9 cellular contexts compared by ENCODE assay signal in the genomic region with DNA sequence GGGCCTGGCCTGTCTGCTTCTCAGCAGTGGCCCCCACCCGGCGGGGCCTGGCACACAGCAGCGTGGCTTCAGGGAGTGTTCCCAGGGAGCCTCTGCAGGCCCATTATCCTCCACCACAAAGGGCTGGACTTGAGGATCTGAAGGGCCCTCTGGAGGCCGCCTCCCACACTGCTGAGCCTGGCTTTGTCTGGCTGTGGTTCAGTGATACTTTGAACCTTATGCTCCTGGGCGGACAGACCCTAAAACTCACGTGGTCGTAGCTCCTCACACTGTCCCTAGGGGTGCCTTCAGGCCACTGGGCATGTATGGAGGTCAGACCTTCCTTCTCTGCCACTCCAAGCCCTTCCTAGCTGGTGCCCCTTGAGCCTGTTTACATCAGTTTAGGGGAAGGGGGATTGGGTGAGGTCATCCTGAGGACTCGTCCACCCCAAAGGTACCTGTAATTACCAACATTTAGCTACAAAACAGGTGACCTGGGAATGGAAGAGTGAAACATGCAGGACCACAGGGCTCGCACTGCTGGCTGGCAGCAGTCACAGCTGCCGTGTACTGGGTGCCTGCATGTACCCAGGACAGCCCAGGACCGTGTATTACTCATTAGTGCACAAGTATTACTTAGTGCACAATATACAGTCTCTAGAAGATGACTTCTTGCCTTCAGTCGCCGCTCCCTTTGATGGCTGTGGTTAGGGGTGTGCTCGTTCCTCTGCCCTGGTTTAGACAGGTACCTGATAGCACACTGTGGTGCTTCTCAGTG. TPM values are rescaled to one million over a fixed set of nuclear protein-coding genes. Genes with fewer than 3 reads are reported as not detected.
DNase-seq lines count a peak whose midpoint lies in the region; ATAC-seq, FAIRE-seq and TF ChIP-seq lines count a peak whose summit lies in the region.
"Had no signal": no experiment of that assay in that cellular context is flagged by ENCODE, and none has a peak within 500 bp of the region (broad histone marks: within the 10 kb centered on the region; RNA-seq: fewer than 3 reads in every experiment).

No MANE protein-coding gene starts in this region.

- no peak for FAIRE-seq in pancreas (lab: Jason Lieb, UNC)
- FAIRE-seq: endometrium had no signal

- peaks cover 0 to 25% (median 11%) of the 10 kb centered on the region in 12 donors for H3K4me1 ChIP-seq in heart left ventricle
- H3K4me1 ChIP-seq in pancreas, result no peaks in the 10 kb centered on the region
- no peaks in the 10 kb centered on the region for H3K4me1 ChIP-seq in thyroid gland

- no peak for TF ChIP-seq POLR2A in heart left ventricle (IDR thresholded peaks at IDR 0.05)
- TF ChIP-seq POLR2A in thyroid gland (IDR thresholded peaks at IDR 0.05), result no peak

- no peak overlapping the region for H3K27ac ChIP-seq in heart left ventricle
- no peak overlapping the region for H3K27ac ChIP-seq in pancreas
- no peak overlapping the region for H3K27ac ChIP-seq in thyroid gland

- H3K27me3 ChIP-seq in H7 (ENCODE audit: control insufficient read depth, insufficient read depth, low read length), result no peaks in the 10 kb centered on the region
- no peaks in the 10 kb centered on the region for H3K27me3 ChIP-seq in heart left ventricle
- H3K27me3 ChIP-seq in pancreas, result no peaks in the 10 kb centered on the region
- H3K27me3 ChIP-seq in thyroid gland, result no peaks in the 10 kb centered on the region

- peak in 3 of 4 donors; percentile 5 to 25 (median 14) for ATAC-seq in heart left ventricle
- peak; percentile 44 to 68 (median 64) for ATAC-seq in pancreas

- DNase-seq in H7, result peak; percentile 80
- peak; percentile 30 for DNase-seq in SK-MEL-5 (ENCODE audit: low read depth, low spot score)
- DNase-seq in heart left ventricle, result no peak
- DNase-seq in pancreas, result peak in 2 of 6 donors; percentile 24 to 51
- DNase-seq in thyroid gland, result no peak
- no peak for DNase-seq in NCI-H524 treated with DMSO at 0.1 percent for 48 hours (lab: John Stamatoyannopoulos, UW)
- DNase-seq in NCI-H2171 treated with DMSO at 0.1 percent for 48 hours (lab: John Stamatoyannopoulos, UW), result no peak
- no peak for DNase-seq in activated T-cell treated with anti-CD3 and anti-CD28 coated beads, Interleukin-2, amount 50 U/mL, for 1 hour

- no peak for TF ChIP-seq CTCF in heart left ventricle (IDR thresholded peaks at IDR 0.05)
- TF ChIP-seq CTCF in pancreas (IDR thresholded peaks at IDR 0.05), result no peak
- no peak for TF ChIP-seq CTCF in thyroid gland (IDR thresholded peaks at IDR 0.05)

- H3K4me3 ChIP-seq in H7 (ENCODE audit: insufficient read depth, low read depth, low read length) (no peak overlapping the region), heart left ventricle (no peak overlapping the region), pancreas (no peak overlapping the region), thyroid gland (replicated peaks in 1 of 3) (no peak overlapping the region)

- in situ Hi-C loops in SK-MEL-5 (cut with HindIII; ENCODE audit: low pct_unique_long_range_greater_than_20kb, low sequenced_read_pairs), result no loop called here

- no peaks in the 10 kb centered on the region for H3K9me3 ChIP-seq in heart left ventricle
- no peaks in the 10 kb centered on the region for H3K9me3 ChIP-seq in pancreas
- no peaks in the 10 kb centered on the region for H3K9me3 ChIP-seq in thyroid gland

- intact Hi-C loops in heart left ventricle (cut with DNase I) (loop anchor here in 1 of 10 donors (2.0 kb wide), 1 partner anchor 20 kb away; no protein-coding TSS in a partner anchor), pancreas (cut with DNase I) (loop anchor here in 1 of 3 donors (10.0 kb wide), 1 partner anchor 64 kb away; no protein-coding TSS in a partner anchor), thyroid gland (cut with DNase I) (no loop called here)

- 75 to 84% (median 81%) methylated on average over 10 to 14 of the region's 14 CpGs for WGBS in heart left ventricle, 4 donors
- WGBS in pancreas, 2 donors, result 62 to 70% methylated on average over 14 of the region's 14 CpGs
- WGBS in thyroid gland, 2 donors, result 84 to 89% methylated on average over 6 to 13 of the region's 14 CpGs

- peaks cover 36% of the 10 kb centered on the region for H3K36me3 ChIP-seq in H7 (replicated peaks; ENCODE audit: control insufficient read depth, insufficient read depth, low read length)
- H3K36me3 ChIP-seq in heart left ventricle, result peaks cover 0 to 100% (median 89%) of the 10 kb centered on the region in 9 donors
- peaks cover 0 to 29% (median 0%) of the 10 kb centered on the region in 3 donors for H3K36me3 ChIP-seq in pancreas
- H3K36me3 ChIP-seq in thyroid gland, result peaks cover 4 to 31% of the 10 kb centered on the region in 2 donors

RNA-seq across cellular contexts. Expression of gene GRHPR, which starts 8.5 kb away (rescaled TPM):
- 151 and 170 TPM in 2 replicates for total RNA-seq in H7 (2014; rRNA removed; shearing (Covaris generic))
- total RNA-seq in SK-MEL-5 (2014; rRNA removed; shearing (Covaris generic)), result 139 and 142 TPM in 2 replicates
- 155 and 180 TPM in 2 replicates for polyA plus RNA-seq in SK-MEL-5 (2015; cell fraction: cytosol; rRNA removed)
- 126 and 159 TPM in 2 replicates for polyA plus RNA-seq in SK-MEL-5 (2015; cell fraction: nucleus; rRNA removed)
- 100 to 1,000 TPM in 8 of 9 donors, 10 to 100 TPM in 1; 94.9 to 209 (median 111) TPM for total RNA-seq in heart left ventricle
- polyA plus RNA-seq in heart left ventricle, result 100 to 1,000 TPM in 1 of 2 donors, 10 to 100 TPM in 1; 91.0 to 134 TPM
- total RNA-seq in pancreas, result 10 to 100 TPM; 36.2 to 50.2 (median 43.3) TPM
- 10 to 100 TPM; 30.2 to 54.3 TPM for polyA plus RNA-seq in pancreas
- total RNA-seq in thyroid gland, result 100 to 1,000 TPM in 2 of 4 donors, 10 to 100 TPM in 2; 79.5 to 157 (median 126) TPM

RNA-seq across cellular contexts. Expression of gene ZBTB5, which starts 34.2 kb away (rescaled TPM):
- total RNA-seq in H7 (2014; rRNA removed; shearing (Covaris generic)), result 15.6 and 18.3 TPM in 2 replicates
- 6.5 and 7.5 TPM in 2 replicates for total RNA-seq in SK-MEL-5 (2014; rRNA removed; shearing (Covaris generic))
- polyA plus RNA-seq in SK-MEL-5 (2015; cell fraction: cytosol; rRNA removed), result 4.0 and 5.8 TPM in 2 replicates
- 21.9 and 26.1 TPM in 2 replicates for polyA plus RNA-seq in SK-MEL-5 (2015; cell fraction: nucleus; rRNA removed)
- total RNA-seq in heart left ventricle, result 1 to 10 TPM; 5.2 to 8.0 (median 6.3) TPM
- 1 to 10 TPM; 1.8 to 7.4 TPM for polyA plus RNA-seq in heart left ventricle
- 1 to 10 TPM; 4.2 to 7.5 (median 4.8) TPM for total RNA-seq in pancreas
- polyA plus RNA-seq in pancreas, result 1 to 10 TPM; 2.8 to 4.9 TPM
- total RNA-seq in thyroid gland, result 10 to 100 TPM; 19.2 to 26.8 (median 22.3) TPM

RNA-seq across cellular contexts. Expression of gene POLR1E, which starts 54.7 kb away (rescaled TPM):
- total RNA-seq in H7 (2014; rRNA removed; shearing (Covaris generic)), result 33.5 and 41.3 TPM in 2 replicates
- 44.0 and 51.3 TPM in 2 replicates for total RNA-seq in SK-MEL-5 (2014; rRNA removed; shearing (Covaris generic))
- polyA plus RNA-seq in SK-MEL-5 (2015; cell fraction: cytosol; rRNA removed), result 30.7 and 34.0 TPM in 2 replicates
- polyA plus RNA-seq in SK-MEL-5 (2015; cell fraction: nucleus; rRNA removed), result 10.8 and 15.9 TPM in 2 replicates
- total RNA-seq in heart left ventricle, result 10 to 100 TPM; 11.2 to 24.8 (median 12.8) TPM
- 10 to 100 TPM in 1 of 2 donors, 1 to 10 TPM in 1; 6.9 to 27.0 TPM for polyA plus RNA-seq in heart left ventricle
- 10 to 100 TPM; 15.8 to 30.1 (median 21.3) TPM for total RNA-seq in pancreas
- 10 to 100 TPM; 11.9 to 12.8 TPM for polyA plus RNA-seq in pancreas
- 10 to 100 TPM; 14.8 to 23.3 (median 18.5) TPM for total RNA-seq in thyroid gland

Comparison
In these comparisons a context has a peak if more than half of its experiments do, and no peak if none do; other contexts are left out.
1. DNase-seq: peak in H7 (single experiment) and SK-MEL-5 (single experiment); none in heart left ventricle (0 of 5), thyroid gland (0 of 2), NCI-H524 treated with DMSO at 0.1 percent for 48 hours (single experiment), NCI-H2171 treated with DMSO at 0.1 percent for 48 hours (single experiment) and activated T-cell treated with anti-CD3 and anti-CD28 coated beads, Interleukin-2, amount 50 U/mL, for 1 hour (single experiment).